ENCODE assay signal across 8 cellular contexts in the genomic region with DNA sequence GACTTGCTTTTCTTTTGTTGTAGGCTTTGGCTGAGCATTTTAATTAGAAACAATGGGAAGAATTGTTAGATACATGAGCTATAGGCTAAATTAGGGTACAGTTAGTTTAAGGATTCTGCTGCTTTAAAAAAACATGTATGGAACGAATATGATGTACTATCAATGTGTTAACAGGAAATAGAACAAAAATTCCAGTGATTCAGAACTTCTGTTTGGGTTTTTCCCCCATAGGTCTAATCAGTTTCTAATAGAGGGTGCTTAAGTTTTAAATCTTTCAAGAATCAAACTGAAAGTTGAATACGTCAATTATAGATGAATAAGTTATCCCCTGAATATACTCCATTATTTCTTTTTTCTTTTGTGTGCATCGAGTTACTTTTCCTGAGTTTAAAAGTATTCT. TPM values are rescaled to one million over a fixed set of nuclear protein-coding genes. Genes with fewer than 3 reads are reported as not detected.
DNase-seq lines count a peak whose midpoint lies in the region; ATAC-seq and TF ChIP-seq lines count a peak whose summit lies in the region.

No MANE protein-coding gene starts in this region.

- H3K27ac ChIP-seq in foreskin keratinocyte: peak overlapping the region; percentile 10
- H3K27ac ChIP-seq in skeletal muscle tissue (ENCODE audit: low read depth, low read length): no peak overlapping the region

- CTCF ChIA-PET in WTC11 (lab: Charles Lee): no interaction called here

- H3K27me3 ChIP-seq in foreskin keratinocyte (no peaks in the 10 kb centered on the region), skeletal muscle tissue (ENCODE audit: control insufficient read depth in 3 of 3, insufficient read depth in 3 of 3, low read length in 3 of 3) (no peaks in the 10 kb centered on the region)

- no peaks in the 10 kb centered on the region for H3K9me3 Mint-ChIP-seq in WTC11

- no peak for DNase-seq in GM12864 (ENCODE audit: low read depth)
- no peak for DNase-seq in WTC11 (ENCODE audit: low spot score)
- peak in 1 of 2 donors; percentile 15 for DNase-seq in foreskin keratinocyte
- no peak for DNase-seq in NCI-H226
- no peak for DNase-seq in stimulated activated CD4-positive, alpha-beta T cell treated with anti-CD3 and anti-CD28 coated beads, Interleukin-2, amount 100 ng/mL, for 24 hours
- no peak for DNase-seq in SKM-1 treated with dmso at 0.1 percent for 144 hours (lab: John Stamatoyannopoulos, UW; ENCODE audit: unreplicated experiment)

- H3K27ac Mint-ChIP-seq in WTC11: no peak overlapping the region

- no peaks in the 10 kb centered on the region for H3K27me3 Mint-ChIP-seq in WTC11 (ENCODE audit: low read depth)

- ATAC-seq in WTC11 (no peak), foreskin keratinocyte (no peak), GM18858 (IDR thresholded peaks at IDR 0.05; ENCODE audit: unreplicated experiment) (no peak)

- peaks cover 52% of the 10 kb centered on the region for H3K4me1 Mint-ChIP-seq in WTC11

- peak overlapping the region; percentile 93 for H3K4me3 Mint-ChIP-seq in WTC11

- H3K4me3 ChIP-seq in GM12864 (ENCODE audit: low read depth, low read length): peak overlapping the region; percentile 95
- peak overlapping the region in 2 of 3 donors; percentile 76 to 78 for H3K4me3 ChIP-seq in skeletal muscle tissue (ENCODE audit: low read length in 3 of 3)

- peak overlapping the region in 2 of 3 donors; percentile 27 to 57 for H3K9ac ChIP-seq in skeletal muscle tissue (ENCODE audit: low read depth in 1 of 3, low read length in 3 of 3)

- TF ChIP-seq CTCF in GM12864 (IDR thresholded peaks at IDR 0.05; ENCODE audit: low read depth, low read length, missing control alignments) (no peak), WTC11 (IDR thresholded peaks at IDR 0.05) (no peak), foreskin keratinocyte (conservative IDR thresholded peaks at IDR 0.05) (no peak)

- POLR2A ChIA-PET in WTC11 (lab: Charles Lee): no interaction called here

- peaks cover 22% of the 10 kb centered on the region for H3K4me1 ChIP-seq in foreskin keratinocyte
- peaks cover 0 to 13% (median under 1%) of the 10 kb centered on the region in 3 donors for H3K4me1 ChIP-seq in skeletal muscle tissue (ENCODE audit: control insufficient read depth in 3 of 3, insufficient read depth in 3 of 3, low read length in 3 of 3)

- H3K36me3 Mint-ChIP-seq in WTC11: no peaks in the 10 kb centered on the region

- no peaks in the 10 kb centered on the region for H3K36me3 ChIP-seq in skeletal muscle tissue (ENCODE audit: control insufficient read depth in 3 of 3, insufficient read depth in 3 of 3, low read length in 3 of 3)

- no peaks in the 10 kb centered on the region for H3K9me3 ChIP-seq in skeletal muscle tissue (ENCODE audit: control insufficient read depth in 3 of 3, low read length in 3 of 3)

TF ChIP-seq in WTC11, 78 proteins besides CTCF, POLR2A, EP300 and RAD21:
- TF ChIP-seq NR1H2 (CRISPR knock-in tag; IDR thresholded peaks at IDR 0.05) (no peak), ZNF317 (CRISPR knock-in tag; IDR thresholded peaks at IDR 0.05; ENCODE audit: borderline replicate concordance, low read depth) (no peak)

RNA-seq across cellular contexts. Expression of gene TAB2, which starts 1.9 kb away (rescaled TPM):
- total RNA-seq in WTC11 (2021) (45.3 to 55.6 TPM (median 47.2 TPM) in 3 replicates), foreskin keratinocyte (39.2 and 40.1 TPM in 2 replicates), skeletal muscle tissue (25.1 TPM)
- 12.7 and 16.0 TPM in 2 replicates for polyA plus RNA-seq in foreskin keratinocyte
